15 cellular contexts compared by ENCODE assay signal in the genomic region with DNA sequence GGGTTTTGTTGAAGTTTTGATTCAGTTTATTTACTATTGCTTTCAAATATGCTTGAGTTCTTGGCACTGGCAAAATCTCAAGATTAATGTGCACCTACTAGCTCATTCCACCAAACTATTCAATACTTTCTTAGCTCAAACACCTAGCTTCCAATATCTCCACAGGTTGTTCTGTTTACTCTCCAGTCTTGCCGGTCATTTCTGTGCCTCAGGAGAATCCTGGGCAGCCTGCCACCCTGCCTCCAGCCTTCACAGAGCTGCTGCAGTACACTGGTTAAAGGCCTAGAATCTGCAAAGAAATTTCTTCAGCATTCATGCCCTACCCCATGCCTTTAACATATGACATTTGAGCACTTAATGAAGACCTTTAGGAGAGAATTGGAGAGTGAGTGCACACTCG. TPM values are rescaled to one million over a fixed set of nuclear protein-coding genes. Genes with fewer than 3 reads are reported as not detected.
DNase-seq lines count a peak whose midpoint lies in the region; ATAC-seq and TF ChIP-seq lines count a peak whose summit lies in the region.
"Had no signal": no experiment of that assay in that cellular context is flagged by ENCODE, and none has a peak within 500 bp of the region (broad histone marks: within the 10 kb centered on the region; RNA-seq: fewer than 3 reads in every experiment).

No MANE protein-coding gene starts in this region.

- H3K27ac ChIP-seq in testis (no peak overlapping the region), aorta (ENCODE audit: low read depth in 1 of 2, low read length in 2 of 2) (no peak overlapping the region)

- WGBS in testis, 2 donors, result 52 to 57% methylated on average over 2 of the region's 2 CpGs
- 37 to 46% methylated on average over 2 of the region's 2 CpGs for WGBS in aorta, 2 donors

- intact Hi-C loops in left ventricle myocardium superior (cut with micrococcal nuclease), result no loop called here
- intact Hi-C loops in Right ventricle myocardium inferior (cut with DNase I), result no loop called here
- intact Hi-C loops in testis (cut with DNase I; ENCODE audit: low total_unique reads), result no loop called here
- intact Hi-C loops in aorta (cut with DNase I), result no loop called here

- H3K9me3 ChIP-seq in testis (no peaks in the 10 kb centered on the region), aorta (ENCODE audit: control insufficient read depth, low read length) (no peaks in the 10 kb centered on the region)

- peaks cover 1% of the 10 kb centered on the region for H3K4me1 ChIP-seq in testis
- H3K4me1 ChIP-seq in aorta (ENCODE audit: control insufficient read depth in 1 of 2, insufficient read depth in 2 of 2, low read length in 2 of 2), result no peaks in the 10 kb centered on the region

- peak; percentile 26 for DNase-seq in left ventricle myocardium superior
- no peak for DNase-seq in Right ventricle myocardium inferior (ENCODE audit: missing footprints)
- DNase-seq in SHP77 (lab: John Stamatoyannopoulos, UW), result peak; percentile 46 to 54
- peak; percentile 5 for DNase-seq in iris pigment epithelial cell (ENCODE audit: low read depth)
- DNase-seq in testis, result peak; percentile 42
- no peak for DNase-seq in aorta
- DNase-seq: C1 segment of cervical spinal cord, EL, H9, NCI-H1436 treated with DMSO at 0.1 percent for 48 hours, NCI-H2029 treated with DMSO at 0.1 percent for 48 hours, NCI-H2171 treated with DMSO at 0.1 percent for 48 hours, NCI-H510A had no signal

- TF ChIP-seq CTCF in testis (IDR thresholded peaks at IDR 0.05), result no peak

- H3K4me3 ChIP-seq in testis, result no peak overlapping the region
- no peak overlapping the region for H3K4me3 ChIP-seq in aorta (ENCODE audit: low read length in 2 of 2)

- no peak for TF ChIP-seq POLR2A in testis (IDR thresholded peaks at IDR 0.05)

- ATAC-seq in left ventricle myocardium superior, result no peak
- ATAC-seq in Right ventricle myocardium inferior, result no peak
- no peak for ATAC-seq in GM19023 (IDR thresholded peaks at IDR 0.05; ENCODE audit: unreplicated experiment)
- ATAC-seq in GM21526 (IDR thresholded peaks at IDR 0.05; ENCODE audit: low FRiP score, unreplicated experiment), result no peak
- ATAC-seq in aorta (ENCODE audit: low FRiP score), result no peak

- H3K27me3 ChIP-seq in testis, result no peaks in the 10 kb centered on the region
- H3K27me3 ChIP-seq in aorta (ENCODE audit: control insufficient read depth in 1 of 2, insufficient read depth in 2 of 2, low read length in 1 of 2), result no peaks in the 10 kb centered on the region

- H3K36me3 ChIP-seq in testis (ENCODE audit: low read depth, missing control alignments) (no peaks in the 10 kb centered on the region), aorta (ENCODE audit: control insufficient read depth in 1 of 2, insufficient read depth in 2 of 2, low read length in 1 of 2) (no peaks in the 10 kb centered on the region)

RNA-seq across cellular contexts. Expression of a gene that starts 4.0 kb away (rescaled TPM):
- total RNA-seq in left ventricle myocardium superior, result 48.9 TPM
- 44.1 TPM for total RNA-seq in Right ventricle myocardium inferior
- total RNA-seq in testis, result 10 to 100 TPM; 49.4 to 63.6 TPM
- polyA plus RNA-seq in testis (ENCODE audit: insufficient read depth, low read depth, low replicate concordance), result 24.7 TPM
- total RNA-seq in aorta, result 10 to 100 TPM; 40.9 to 41.4 TPM
- polyA plus RNA-seq in aorta, result 10 to 100 TPM; 12.8 to 15.5 TPM

Comparison
In these comparisons a context has a peak if more than half of its experiments do, and no peak if none do; other contexts are left out.
1. DNase-seq: peak in left ventricle myocardium superior (single experiment), SHP77 (2 of 2), iris pigment epithelial cell (single experiment) and testis (single experiment); none in Right ventricle myocardium inferior (single experiment) and aorta (0 of 2).